Comparison of ENCODE assay signal across 8 cellular contexts in genomic region chr20:62808211-62808865, GRCh38. TPM values are rescaled to one million over a fixed set of nuclear protein-coding genes. Genes with fewer than 3 reads are reported as not detected.
A peak's percentile ranks its signal among the peaks of the same experiment; 100 is the strongest.
DNase-seq lines count a peak whose midpoint lies in the region; ATAC-seq, FAIRE-seq and TF ChIP-seq lines count a peak whose summit lies in the region.

No MANE protein-coding gene starts in this region.

- peaks cover 8% of the 10 kb centered on the region for H3K36me3 Mint-ChIP-seq in astrocyte (ENCODE audit: low read depth, unreplicated experiment)

- H3K9me2 ChIP-seq in hepatocyte (replicated peaks; ENCODE audit: insufficient read depth), result no peaks in the 10 kb centered on the region

- H3K79me2 ChIP-seq in astrocyte (ENCODE audit: insufficient read depth, low read length) (peaks cover 29% of the 10 kb centered on the region), hepatocyte (peaks cover 29% of the 10 kb centered on the region)

- H3K9ac ChIP-seq in astrocyte (ENCODE audit: low read length), result no peak overlapping the region

- 52% methylated on average over 21 of the region's 21 CpGs for WGBS in hepatocyte (ENCODE audit: low lambda C conversion rate, missing lambda C conversion rate)

- peaks cover 10% of the 10 kb centered on the region for H3K4me1 Mint-ChIP-seq in astrocyte (ENCODE audit: low read depth, unreplicated experiment)

- FAIRE-seq in astrocyte (lab: Jason Lieb, UNC), result no peak

- no peak overlapping the region for H2AFZ ChIP-seq in astrocyte (ENCODE audit: low read depth, low read length)
- H2AFZ ChIP-seq in hepatocyte, result no peak overlapping the region

- H3K27ac Mint-ChIP-seq in astrocyte (ENCODE audit: unreplicated experiment), result no peak overlapping the region

- no peak overlapping the region for H3K27ac ChIP-seq in astrocyte (ENCODE audit: low read depth, low read length)
- H3K27ac ChIP-seq in hepatocyte, result no peak overlapping the region

- H4K20me1 ChIP-seq in astrocyte (ENCODE audit: insufficient read depth, low read length) (peaks cover 46% of the 10 kb centered on the region), hepatocyte (ENCODE audit: insufficient read depth, poor library complexity, severe bottlenecking) (peaks cover 36% of the 10 kb centered on the region)

- H3K27me3 ChIP-seq in astrocyte (ENCODE audit: insufficient read depth, low read length) (no peaks in the 10 kb centered on the region), hepatocyte (no peaks in the 10 kb centered on the region)

- H3K36me3 ChIP-seq in astrocyte (ENCODE audit: insufficient read depth, low read length), result peaks cover 7% of the 10 kb centered on the region
- no peaks in the 10 kb centered on the region for H3K36me3 ChIP-seq in hepatocyte (replicated peaks; ENCODE audit: insufficient read depth, low read depth)

- ATAC-seq in HG02938 (IDR thresholded peaks at IDR 0.05; ENCODE audit: unreplicated experiment), result no peak

- no peaks in the 10 kb centered on the region for H3K27me3 Mint-ChIP-seq in astrocyte (ENCODE audit: low read depth, unreplicated experiment)

- H3K4me2 ChIP-seq in astrocyte (ENCODE audit: low read length) (no peak overlapping the region), hepatocyte (no peak overlapping the region)

- H3K4me3 ChIP-seq in LNCaP clone FGC (ENCODE audit: low read depth, low read length), result no peak overlapping the region
- H3K4me3 ChIP-seq in astrocyte (ENCODE audit: insufficient read depth, low read depth, low read length), result no peak overlapping the region
- H3K4me3 ChIP-seq in hepatocyte, result no peak overlapping the region

- peak; percentile 77 for TF ChIP-seq CTCF in LNCaP clone FGC (IDR thresholded peaks at IDR 0.05; ENCODE audit: control insufficient read depth, extremely low read depth, insufficient read depth)
- TF ChIP-seq CTCF in astrocyte (IDR thresholded peaks at IDR 0.05; ENCODE audit: insufficient read depth, low read depth, low read length), result peak; percentile 84
- peak; percentile 93 for TF ChIP-seq CTCF in hepatocyte (IDR thresholded peaks at IDR 0.05; ENCODE audit: poor library complexity)

- H3K9me3 ChIP-seq in astrocyte (ENCODE audit: insufficient read depth, low read depth, low read length) (no peaks in the 10 kb centered on the region), hepatocyte (ENCODE audit: low read depth) (no peaks in the 10 kb centered on the region)

- DNase-seq in DMS79 treated with DMSO at 0.1 percent for 48 hours (lab: John Stamatoyannopoulos, UW) (peak; percentile 50), LNCaP clone FGC (ENCODE audit: low read depth) (no peak), T-helper 9 cell (peak; percentile 79), astrocyte (ENCODE audit: low read depth) (no peak), hepatocyte (ENCODE audit: low spot score) (peak; percentile 75), pons (ENCODE audit: low spot score) (no peak)
- DNase-seq in stimulated activated CD4-positive, alpha-beta T cell treated with anti-CD3 and anti-CD28 coated beads, Interleukin-1b, Interleukin-23, amount 100 ng/mL, for 4 hours (ENCODE audit: low read depth in 2 of 2), result peak; percentile 73

- H3K4me3 Mint-ChIP-seq in astrocyte (ENCODE audit: unreplicated experiment), result peak overlapping the region; percentile 67

- H3K9me3 Mint-ChIP-seq in astrocyte (ENCODE audit: unreplicated experiment), result no peaks in the 10 kb centered on the region

- H3K4me1 ChIP-seq in astrocyte (ENCODE audit: insufficient read depth, low read length), result peaks cover 13% of the 10 kb centered on the region
- peaks cover 12% of the 10 kb centered on the region for H3K4me1 ChIP-seq in hepatocyte (ENCODE audit: insufficient read depth)

RNA-seq across cellular contexts. Expression of gene OGFR, which starts 3.7 kb away (rescaled TPM):
- 93.4 and 96.5 TPM in 2 replicates for total RNA-seq in astrocyte
- 43.8 and 47.6 TPM in 2 replicates for total RNA-seq in hepatocyte
- polyA plus RNA-seq in hepatocyte, result 76.2 and 80.8 TPM in 2 replicates

RNA-seq across cellular contexts. Expression of gene COL9A3, which starts 8.5 kb away (rescaled TPM):
- 43.0 and 54.3 TPM in 2 replicates for total RNA-seq in astrocyte
- total RNA-seq in hepatocyte, result 22.6 and 23.9 TPM in 2 replicates
- polyA plus RNA-seq in hepatocyte, result 68.1 and 77.0 TPM in 2 replicates

RNA-seq across cellular contexts. Expression of gene MRGBP, which starts 12.1 kb away (rescaled TPM):
- 18.7 and 19.3 TPM in 2 replicates for total RNA-seq in astrocyte
- 14.0 and 18.9 TPM in 2 replicates for total RNA-seq in hepatocyte
- polyA plus RNA-seq in hepatocyte, result 18.9 and 20.5 TPM in 2 replicates

RNA-seq across cellular contexts. Expression of gene TCFL5, which starts 53.3 kb away (rescaled TPM):
- total RNA-seq in astrocyte (11.0 and 13.5 TPM in 2 replicates), hepatocyte (9.1 and 9.5 TPM in 2 replicates)
- 8.5 and 10.5 TPM in 2 replicates for polyA plus RNA-seq in hepatocyte

Comparison
In these comparisons a context has a peak if more than half of its experiments do, and no peak if none do; other contexts are left out.
1. DNase-seq: peak in DMS79 treated with DMSO at 0.1 percent for 48 hours (single experiment), T-helper 9 cell (single experiment), hepatocyte (single experiment) and stimulated activated CD4-positive, alpha-beta T cell treated with anti-CD3 and anti-CD28 coated beads, Interleukin-1b, Interleukin-23, amount 100 ng/mL, for 4 hours (2 of 2); none in LNCaP clone FGC (single experiment), astrocyte (single experiment) and pons (single experiment).
2. Peak in every context shown above with its lines, with median percentiles within 50 percentile points of each other: CTCF ChIP-seq.